Comparison of ENCODE assay signal across 1 cellular context in genomic region chr19:17336872-17337674, GRCh38.
TF ChIP-seq lines count a peak whose summit lies in the region.

TSS of gene GTPBP3 (plus strand) at chr19:17337553. CDS start at chr19:17337612, 59 bp downstream.

TF ChIP-seq in K562, 482 proteins besides CTCF, POLR2A, EP300 and RAD21 (continued from another document and continues in another):
- TF ChIP-seq CEBPZ (IDR thresholded peaks at IDR 0.05; ENCODE audit: borderline replicate concordance, low read depth, low read length) (no peak; the same call in 1 of the 2 replicates), ARID3B (CRISPR knock-in tag; IDR thresholded peaks at IDR 0.05; ENCODE audit: borderline replicate concordance) (no peak), GTF2A2 (tag; IDR thresholded peaks at IDR 0.05) (peak; percentile 47; the same call in 1 of the 2 replicates), MEIS2 (IDR thresholded peaks at IDR 0.05; ENCODE audit: partially characterized antibody) (peak; percentile 77), GTF3C2 (IDR thresholded peaks at IDR 0.05; ENCODE audit: borderline replicate concordance, extremely low read depth, insufficient read length) (peak; percentile 71), ZSCAN29 (IDR thresholded peaks at IDR 0.05) (no peak; the same call in 1 of the 2 replicates), HNRNPLL (IDR thresholded peaks at IDR 0.05; ENCODE audit: low read depth, low read length, poor library complexity, severe bottlenecking) (peak; percentile 88), SMAD2 (IDR thresholded peaks at IDR 0.05; ENCODE audit: low read depth, low read length) (no peak), SAFB2 (IDR thresholded peaks at IDR 0.05; ENCODE audit: borderline replicate concordance, low read depth, low read length, severe bottlenecking) (no peak), ZBTB12 (CRISPR knock-in tag; IDR thresholded peaks at IDR 0.05) (peak; percentile 69; the same call in 1 of the 2 replicates), ZNF217 (CRISPR knock-in tag; IDR thresholded peaks at IDR 0.05) (no peak), ZBTB43 (CRISPR knock-in tag; IDR thresholded peaks at IDR 0.05) (peak; percentile 86), BRF1 (IDR thresholded peaks at IDR 0.05; ENCODE audit: borderline replicate concordance, extremely low read depth, insufficient read length) (no peak), ZNF766 (CRISPR knock-in tag; conservative IDR thresholded peaks at IDR 0.05) (peak; percentile 41; the same call in 1 of the 2 replicates), HDAC1 (IDR thresholded peaks at IDR 0.05) (peak in 1 of 2 experiments; percentile 78; a peak in 2 of 4 replicates), CREM (IDR thresholded peaks at IDR 0.05; ENCODE audit: low read depth) (peak; percentile 93), STAG1 (CRISPR knock-in tag; IDR thresholded peaks at IDR 0.05; ENCODE audit: borderline replicate concordance) (no peak), KLF10 (CRISPR knock-in tag; IDR thresholded peaks at IDR 0.05) (no peak), FOXA3 (CRISPR knock-in tag; conservative IDR thresholded peaks at IDR 0.05 in 1 of 2, IDR thresholded peaks at IDR 0.05 in 1 of 2) (no peak), PHF21A (IDR thresholded peaks at IDR 0.05; ENCODE audit: borderline replicate concordance, low read depth) (peak; percentile 81; the same call in 1 of the 2 replicates), ESRRA (IDR thresholded peaks at IDR 0.05; ENCODE audit: borderline replicate concordance, low read depth) (peak; percentile 37), ELK3 (CRISPR knock-in tag; IDR thresholded peaks at IDR 0.05) (0 out of 2 replicates have a peak, but pooled peaks have one; percentile 8), ZNF444 (CRISPR knock-in tag; IDR thresholded peaks at IDR 0.05) (no peak), ELF1 (tag; IDR thresholded peaks at IDR 0.05) (peak; percentile 86), NFYB (IDR thresholded peaks at IDR 0.05; ENCODE audit: extremely low read depth, insufficient read length) (peak; percentile 69), ZNF165 (CRISPR knock-in tag; IDR thresholded peaks at IDR 0.05; ENCODE audit: borderline replicate concordance) (0 out of 2 replicates have a peak, but pooled peaks have one; percentile 49), AFF1 (IDR thresholded peaks at IDR 0.05; ENCODE audit: low read depth in 1 of 2, partially characterized antibody in 2 of 2) (peak in 1 of 2 experiments; percentile 90), POLR2AphosphoS2 (IDR thresholded peaks at IDR 0.05; ENCODE audit: low read length) (peak; percentile 54; the same call in 1 of the 2 replicates), PRDM10 (IDR thresholded peaks at IDR 0.05; ENCODE audit: partially characterized antibody) (peak; percentile 60), ETS1 (conservative IDR thresholded peaks at IDR 0.05; ENCODE audit: control insufficient read depth, low read depth, low read length) (peak; percentile 70), NCOA6 (IDR thresholded peaks at IDR 0.05) (no peak), CBFA2T3 (IDR thresholded peaks at IDR 0.05) (no peak), HDAC2 (IDR thresholded peaks at IDR 0.05) (peak; percentile 98)
